Comparison of ENCODE assay signal across 8 cellular contexts in genomic region chr12:14366211-14366762, GRCh38. TPM values are rescaled to one million over a fixed set of nuclear protein-coding genes. Genes with fewer than 3 reads are reported as not detected.
DNase-seq lines count a peak whose midpoint lies in the region; ATAC-seq and TF ChIP-seq lines count a peak whose summit lies in the region.

No MANE protein-coding gene starts in this region.

- peak overlapping the region; percentile 76 for H3K4me3 ChIP-seq in CD8-positive, alpha-beta memory T cell (ENCODE audit: low read length)
- H3K4me3 ChIP-seq in hepatocyte = peak overlapping the region; percentile 44
- H3K4me3 ChIP-seq in smooth muscle cell = peak overlapping the region; percentile 75

- 4% methylated on average over 5 of the region's 5 CpGs for WGBS in hepatocyte (ENCODE audit: low lambda C conversion rate, missing lambda C conversion rate)
- 2% methylated on average over 5 of the region's 5 CpGs for WGBS in smooth muscle cell (ENCODE audit: low lambda C conversion rate)

- peak; percentile 39 for TF ChIP-seq CTCF in hepatocyte (IDR thresholded peaks at IDR 0.05; ENCODE audit: poor library complexity)
- peak; percentile 40 for TF ChIP-seq CTCF in smooth muscle cell (IDR thresholded peaks at IDR 0.05; ENCODE audit: borderline replicate concordance, insufficient read depth, poor library complexity, severe bottlenecking)

- peaks cover 0 to 4% of the 10 kb centered on the region in 2 donors for H3K27me3 Mint-ChIP-seq in CD8-positive, alpha-beta memory T cell
- H3K27me3 Mint-ChIP-seq in IgD-negative memory B cell = no peaks in the 10 kb centered on the region
- no peaks in the 10 kb centered on the region for H3K27me3 Mint-ChIP-seq in activated T-helper 17 cell treated with anti-CD3 and anti-CD28 coated beads, Interleukin-2, amount 50 U/mL, for 72 hours

- no peak for DNase-seq in CD8-positive, alpha-beta memory T cell
- DNase-seq in hepatocyte (ENCODE audit: low spot score) (peak; percentile 20), smooth muscle cell (lab: John Stamatoyannopoulos, UW; ENCODE audit: unreplicated experiment) (no peak), ureter (ENCODE audit: low spot score) (no peak), HuH-7 (ENCODE audit: low spot score) (no peak), H4 (ENCODE audit: low spot score) (no peak)

- H3K9me2 ChIP-seq in hepatocyte (replicated peaks; ENCODE audit: insufficient read depth) = no peaks in the 10 kb centered on the region

- peaks cover 42 to 61% (median 61%) of the 10 kb centered on the region in 3 donors for H3K4me1 Mint-ChIP-seq in CD8-positive, alpha-beta memory T cell
- peaks cover 28 to 36% (median 31%) of the 10 kb centered on the region in 3 donors for H3K4me1 Mint-ChIP-seq in IgD-negative memory B cell
- peaks cover 13% of the 10 kb centered on the region for H3K4me1 Mint-ChIP-seq in activated T-helper 17 cell treated with anti-CD3 and anti-CD28 coated beads, Interleukin-2, amount 50 U/mL, for 72 hours

- H3K9ac ChIP-seq in smooth muscle cell (ENCODE audit: low read depth) = peak overlapping the region; percentile 94

- POLR2A ChIA-PET in CD8-positive, alpha-beta memory T cell (lab: Charles Lee) = interaction anchor here (0.6 to 2.2 kb wide), 16 partner anchors 20 to 404 kb away, joined by 3 to 84 read pairs (median 16); a partner anchor contains a TSS

- H3K4me2 ChIP-seq in hepatocyte (peak overlapping the region; percentile 70), smooth muscle cell (peak overlapping the region; percentile 97)

- peaks cover 41% of the 10 kb centered on the region for H3K4me1 ChIP-seq in CD8-positive, alpha-beta memory T cell (ENCODE audit: insufficient read depth, low read length)
- H3K4me1 ChIP-seq in hepatocyte (ENCODE audit: insufficient read depth) = no peaks in the 10 kb centered on the region
- peaks cover 20% of the 10 kb centered on the region for H3K4me1 ChIP-seq in smooth muscle cell (ENCODE audit: low read depth)

- H3K79me2 ChIP-seq in hepatocyte (peaks cover 49% of the 10 kb centered on the region), smooth muscle cell (ENCODE audit: low read depth) (peaks cover 54% of the 10 kb centered on the region)

- peak overlapping the region; percentile 79 for H3K27ac ChIP-seq in CD8-positive, alpha-beta memory T cell (ENCODE audit: low read depth, low read length)
- peak overlapping the region; percentile 94 for H3K27ac ChIP-seq in hepatocyte
- H3K27ac ChIP-seq in smooth muscle cell (ENCODE audit: low read depth) = peak overlapping the region; percentile 94

- H3K9me3 ChIP-seq in CD8-positive, alpha-beta memory T cell (ENCODE audit: low read length) = no peaks in the 10 kb centered on the region
- H3K9me3 ChIP-seq in hepatocyte (ENCODE audit: low read depth) (no peaks in the 10 kb centered on the region), smooth muscle cell (replicated peaks; ENCODE audit: low read depth) (no peaks in the 10 kb centered on the region)

- H3K36me3 Mint-ChIP-seq in CD8-positive, alpha-beta memory T cell = peaks cover 0 to 38% (median 8%) of the 10 kb centered on the region in 3 donors
- H3K36me3 Mint-ChIP-seq in IgD-negative memory B cell = peaks cover 13% of the 10 kb centered on the region
- peaks cover 41% of the 10 kb centered on the region for H3K36me3 Mint-ChIP-seq in activated T-helper 17 cell treated with anti-CD3 and anti-CD28 coated beads, Interleukin-2, amount 50 U/mL, for 72 hours (ENCODE audit: low read depth)

- peak overlapping the region; percentile 85 to 94 (median 88) for H3K4me3 Mint-ChIP-seq in CD8-positive, alpha-beta memory T cell
- peak overlapping the region; percentile 90 to 98 (median 96) for H3K4me3 Mint-ChIP-seq in IgD-negative memory B cell
- H3K4me3 Mint-ChIP-seq in activated T-helper 17 cell treated with anti-CD3 and anti-CD28 coated beads, Interleukin-2, amount 50 U/mL, for 72 hours = peak overlapping the region; percentile 83

- H3K27ac Mint-ChIP-seq in CD8-positive, alpha-beta memory T cell = peak overlapping the region; percentile 88 to 98 (median 94)
- peak overlapping the region; percentile 99 for H3K27ac Mint-ChIP-seq in IgD-negative memory B cell
- H3K27ac Mint-ChIP-seq in activated T-helper 17 cell treated with anti-CD3 and anti-CD28 coated beads, Interleukin-2, amount 50 U/mL, for 72 hours = peak overlapping the region; percentile 92

- CTCF ChIA-PET in CD8-positive, alpha-beta memory T cell (lab: Charles Lee) = interaction anchor here (0.8 to 3.2 kb wide), 35 partner anchors 8 to 437 kb away, joined by 3 to 67 read pairs (median 4); partner anchors contain the start of genes C12orf60 and WBP11

- no peaks in the 10 kb centered on the region for H4K20me1 ChIP-seq in hepatocyte (ENCODE audit: insufficient read depth, poor library complexity, severe bottlenecking)
- no peaks in the 10 kb centered on the region for H4K20me1 ChIP-seq in smooth muscle cell (ENCODE audit: low read depth)

- H3F3A ChIP-seq in smooth muscle cell (ENCODE audit: low read depth) = peaks cover 5% of the 10 kb centered on the region

- ATAC-seq in activated T-helper 17 cell treated with anti-CD3 and anti-CD28 coated beads, Interleukin-2, amount 50 U/mL, for 72 hours (replicated peaks) = no peak

- peak overlapping the region; percentile 22 for H2AFZ ChIP-seq in hepatocyte
- peak overlapping the region; percentile 63 for H2AFZ ChIP-seq in smooth muscle cell (ENCODE audit: low read depth)

- H3K9me3 Mint-ChIP-seq in CD8-positive, alpha-beta memory T cell = peaks cover 0 to 12% (median 6%) of the 10 kb centered on the region in 5 donors
- peaks cover 1 to 11% (median 6%) of the 10 kb centered on the region in 3 donors for H3K9me3 Mint-ChIP-seq in IgD-negative memory B cell
- H3K9me3 Mint-ChIP-seq in activated T-helper 17 cell treated with anti-CD3 and anti-CD28 coated beads, Interleukin-2, amount 50 U/mL, for 72 hours = peaks cover 3% of the 10 kb centered on the region

- no peaks in the 10 kb centered on the region for H3K27me3 ChIP-seq in CD8-positive, alpha-beta memory T cell (ENCODE audit: insufficient read depth, low read length, poor library complexity, severe bottlenecking)
- no peaks in the 10 kb centered on the region for H3K27me3 ChIP-seq in hepatocyte
- H3K27me3 ChIP-seq in smooth muscle cell (ENCODE audit: low read depth) = no peaks in the 10 kb centered on the region

- H3K36me3 ChIP-seq in CD8-positive, alpha-beta memory T cell (ENCODE audit: insufficient read depth, low read length) = peaks cover 3% of the 10 kb centered on the region
- H3K36me3 ChIP-seq in hepatocyte (replicated peaks; ENCODE audit: insufficient read depth, low read depth) (no peaks in the 10 kb centered on the region), smooth muscle cell (ENCODE audit: low read depth) (no peaks in the 10 kb centered on the region)

RNA-seq across cellular contexts. Expression of gene ATF7IP, which starts 0.8 kb away (rescaled TPM):
- 10 to 100 TPM; 84.4 to 94.4 TPM for total RNA-seq in CD8-positive, alpha-beta memory T cell
- polyA plus RNA-seq in CD8-positive, alpha-beta memory T cell = 80.6 TPM
- polyA plus RNA-seq in IgD-negative memory B cell = 126 TPM
- 100 to 1,000 TPM in 1 of 2 donors, 10 to 100 TPM in 1; 72.8 to 122 TPM for total RNA-seq in activated T-helper 17 cell treated with anti-CD3 and anti-CD28 coated beads, Interleukin-2, amount 50 U/mL, for 72 hours
- 46.4 and 52.5 TPM in 2 replicates for total RNA-seq in hepatocyte
- polyA plus RNA-seq in hepatocyte = 24.8 and 28.8 TPM in 2 replicates
- total RNA-seq in smooth muscle cell = 66.8 and 74.6 TPM in 2 replicates
- polyA plus RNA-seq in smooth muscle cell = 27.5 and 32.3 TPM in 2 replicates
- total RNA-seq in ureter = 124 TPM
- 34.2 and 51.3 TPM in 2 replicates for total RNA-seq in H4 (2014; rRNA removed; shearing (Covaris generic))
